ENCODE assay signal across 7 cellular contexts in genomic region chr5:72269411-72269780, GRCh38.
"Had no signal": no experiment of that assay in that cellular context is flagged by ENCODE, and none has a peak within 500 bp of the region (broad histone marks: within the 10 kb centered on the region; RNA-seq: fewer than 3 reads in every experiment).

No MANE protein-coding gene starts in this region.

- H3K36me3 ChIP-seq: brain microvascular endothelial cell, neutrophil had no signal

- H3K9me3 Mint-ChIP-seq: activated T-helper 17 cell treated with anti-CD3 and anti-CD28 coated beads, Interleukin-2, amount 50 U/mL, for 72 hours; dendritic cell treated with granulocyte-macrophage colony-stimulating factor and Interleukin-4, amounts not matched to agents 40 ng/mL and 50 ng/mL, for 4 days; immature natural killer cell; stimulated activated effector memory CD8-positive, alpha-beta T cell treated with anti-CD3 and anti-CD28 coated beads, Interleukin-12 subunit alpha, Interleukin-12 subunit beta, amount 100 ng/mL, for 72 hours had no signal

- H3K4me1 Mint-ChIP-seq: activated T-helper 17 cell treated with anti-CD3 and anti-CD28 coated beads, Interleukin-2, amount 50 U/mL, for 72 hours had no signal

- H3K27ac ChIP-seq: brain microvascular endothelial cell, neutrophil, parathyroid adenoma had no signal

- H3K4me3 Mint-ChIP-seq: activated T-helper 17 cell treated with anti-CD3 and anti-CD28 coated beads, Interleukin-2, amount 50 U/mL, for 72 hours; dendritic cell treated with granulocyte-macrophage colony-stimulating factor and Interleukin-4, amounts not matched to agents 40 ng/mL and 50 ng/mL, for 4 days; immature natural killer cell; stimulated activated effector memory CD8-positive, alpha-beta T cell treated with anti-CD3 and anti-CD28 coated beads, Interleukin-12 subunit alpha, Interleukin-12 subunit beta, amount 100 ng/mL, for 72 hours had no signal

- H3K27me3 ChIP-seq: brain microvascular endothelial cell, neutrophil had no signal

- H3K27me3 Mint-ChIP-seq: activated T-helper 17 cell treated with anti-CD3 and anti-CD28 coated beads, Interleukin-2, amount 50 U/mL, for 72 hours; dendritic cell treated with granulocyte-macrophage colony-stimulating factor and Interleukin-4, amounts not matched to agents 40 ng/mL and 50 ng/mL, for 4 days had no signal

- H3K27ac Mint-ChIP-seq: activated T-helper 17 cell treated with anti-CD3 and anti-CD28 coated beads, Interleukin-2, amount 50 U/mL, for 72 hours; dendritic cell treated with granulocyte-macrophage colony-stimulating factor and Interleukin-4, amounts not matched to agents 40 ng/mL and 50 ng/mL, for 4 days; immature natural killer cell; stimulated activated effector memory CD8-positive, alpha-beta T cell treated with anti-CD3 and anti-CD28 coated beads, Interleukin-12 subunit alpha, Interleukin-12 subunit beta, amount 100 ng/mL, for 72 hours had no signal

- H3K9me3 ChIP-seq: neutrophil had no signal
